ENCODE assay signal across 23 cellular contexts in genomic region chr2:239930871-239931771, GRCh38.
DNase-seq lines count a peak whose midpoint lies in the region; ATAC-seq and TF ChIP-seq lines count a peak whose summit lies in the region.
"Had no signal": no experiment of that assay in that cellular context is flagged by ENCODE, and none has a peak within 500 bp of the region (broad histone marks: within the 10 kb centered on the region; RNA-seq: fewer than 3 reads in every experiment).

No MANE protein-coding gene starts in this region.

- H3K4me1 Mint-ChIP-seq in activated CD4-positive, alpha-beta memory T cell treated with anti-CD3 and anti-CD28 coated beads, Interleukin-2, amount 10 ng/mL, durations not matched to agents 7 days and 5 days: peaks cover 35% of the 10 kb centered on the region

- peaks cover 0 to 6% (median 3%) of the 10 kb centered on the region in 4 donors for H3K4me1 ChIP-seq in stomach
- H3K4me1 ChIP-seq: breast epithelium, gastrocnemius medialis, uterus had no signal

- no peak for TF ChIP-seq EP300 in stomach (IDR thresholded peaks at IDR 0.05)

- no peaks in the 10 kb centered on the region for H3K27me3 Mint-ChIP-seq in activated CD4-positive, alpha-beta memory T cell treated with anti-CD3 and anti-CD28 coated beads, Interleukin-2, amount 10 ng/mL, durations not matched to agents 7 days and 5 days

- no peaks in the 10 kb centered on the region for H3K36me3 Mint-ChIP-seq in activated CD4-positive, alpha-beta memory T cell treated with anti-CD3 and anti-CD28 coated beads, Interleukin-2, amount 10 ng/mL, durations not matched to agents 7 days and 5 days (ENCODE audit: low read depth)

- H3K27me3 ChIP-seq in stomach: peaks cover 0 to 19% (median 0%) of the 10 kb centered on the region in 3 donors
- H3K27me3 ChIP-seq: BLaER1, breast epithelium, gastrocnemius medialis, uterus had no signal

- H3K9me3 ChIP-seq in stomach: no peaks in the 10 kb centered on the region
- H3K9me3 ChIP-seq: gastrocnemius medialis, uterus had no signal

- ATAC-seq in left lobe of liver: no peak
- ATAC-seq: A549; esophagus mucosa; gastrocnemius medialis; left colon; stimulated activated naive CD8-positive, alpha-beta T cell treated with anti-CD3 and anti-CD28 coated beads, Interleukin-15, Interleukin-2, amounts not matched to agents 100 U/mL and 50 U/mL, for 24 hours had no signal

- POLR2A ChIA-PET in activated CD4-positive, alpha-beta memory T cell treated with anti-CD3 and anti-CD28 coated beads, Interleukin-2, amount 10 ng/mL, durations not matched to agents 7 days and 5 days (lab: Charles Lee): interaction anchor here (1.5 kb wide), 1 partner anchor 20 kb away, joined by 4 read pairs; no protein-coding TSS in a partner anchor

- H3K4me3 Mint-ChIP-seq in activated CD4-positive, alpha-beta memory T cell treated with anti-CD3 and anti-CD28 coated beads, Interleukin-2, amount 10 ng/mL, durations not matched to agents 7 days and 5 days: no peak overlapping the region

- no peak overlapping the region for H3K27ac ChIP-seq in stomach
- H3K27ac ChIP-seq: A549, BLaER1, breast epithelium, gastrocnemius medialis, uterus had no signal

- H3K9me3 Mint-ChIP-seq in activated CD4-positive, alpha-beta memory T cell treated with anti-CD3 and anti-CD28 coated beads, Interleukin-2, amount 10 ng/mL, durations not matched to agents 7 days and 5 days: no peaks in the 10 kb centered on the region

- H3K36me3 ChIP-seq in stomach: no peaks in the 10 kb centered on the region
- H3K36me3 ChIP-seq: breast epithelium, gastrocnemius medialis, uterus had no signal

- TF ChIP-seq CTCF in stomach (IDR thresholded peaks at IDR 0.05): no peak

- intact Hi-C loops in stomach (cut with DNase I; ENCODE audit: low total_unique reads): no loop called here

- CTCF ChIA-PET in activated CD4-positive, alpha-beta memory T cell treated with anti-CD3 and anti-CD28 coated beads, Interleukin-2, amount 10 ng/mL, durations not matched to agents 7 days and 5 days (lab: Charles Lee): interaction anchor here (0.9 to 1.2 kb wide), 3 partner anchors 10 to 17 kb away, joined by 3 to 4 read pairs (median 4); no protein-coding TSS in a partner anchor

- 80 to 85% (median 81%) methylated on average over 19 to 21 of the region's 21 CpGs for WGBS in stomach, 5 donors

- no peak for TF ChIP-seq POLR2A in stomach (IDR thresholded peaks at IDR 0.05)

- H3K27ac Mint-ChIP-seq in activated CD4-positive, alpha-beta memory T cell treated with anti-CD3 and anti-CD28 coated beads, Interleukin-2, amount 10 ng/mL, durations not matched to agents 7 days and 5 days: no peak overlapping the region

- H3K4me3 ChIP-seq in stomach: no peak overlapping the region
- H3K4me3 ChIP-seq: A549, BLaER1, breast epithelium, gastrocnemius medialis, uterus had no signal

- peak; percentile 54 for DNase-seq in activated effector memory CD4-positive, alpha-beta T cell treated with anti-CD3 and anti-CD28 coated beads, Interleukin-2, amount 50 U/mL, for 16 hours
- DNase-seq in activated effector memory CD4-positive, alpha-beta T cell treated with Interleukin-2 at 50 U/mL for 16 hours: no peak
- DNase-seq in activated CD4-positive, alpha-beta memory T cell treated with anti-CD3 and anti-CD28 coated beads, Interleukin-2, amount 10 ng/mL, durations not matched to agents 7 days and 5 days: peak; percentile 14
- DNase-seq in left lobe of liver (ENCODE audit: low spot score) (peak; percentile 35), stomach (peak; percentile 20), NCI-H2171 (lab: John Stamatoyannopoulos, UW) (no peak), NCI-H187 treated with DMSO at 0.1 percent for 48 hours (lab: John Stamatoyannopoulos, UW) (no peak), 8988T (no peak)
- DNase-seq: activated CD4-positive, alpha-beta T cell treated with anti-CD3 and anti-CD28 coated beads for 4 hours; KBM-7; NCI-H1930; NCI-H446 treated with DMSO at 0.1 percent for 48 hours; NK-92 treated with Interleukin-12 subunit alpha and Interleukin-12 subunit beta, amount 100 ng/mL, for 24 hours; RPMI8226; stimulated activated CD4-positive, alpha-beta T cell treated with anti-CD3 and anti-CD28 coated beads, Interleukin-1b, Interleukin-23, amount 100 ng/mL, for 48 hours; stimulated activated naive CD8-positive, alpha-beta T cell treated with anti-CD3 and anti-CD28 coated beads, Interleukin-15, Interleukin-2, amounts not matched to agents 100 U/mL and 50 U/mL, for 24 hours had no signal

Comparison
In these comparisons a context has a peak if more than half of its experiments do, and no peak if none do; other contexts are left out.
1. DNase-seq: peak in activated effector memory CD4-positive, alpha-beta T cell treated with anti-CD3 and anti-CD28 coated beads, Interleukin-2, amount 50 U/mL, for 16 hours (single experiment), activated CD4-positive, alpha-beta memory T cell treated with anti-CD3 and anti-CD28 coated beads, Interleukin-2, amount 10 ng/mL, durations not matched to agents 7 days and 5 days (single experiment), left lobe of liver (single experiment) and stomach (single experiment); none in activated effector memory CD4-positive, alpha-beta T cell treated with Interleukin-2 at 50 U/mL for 16 hours (single experiment), NCI-H2171 (single experiment), NCI-H187 treated with DMSO at 0.1 percent for 48 hours (single experiment) and 8988T (single experiment).